In the genomic region with DNA sequence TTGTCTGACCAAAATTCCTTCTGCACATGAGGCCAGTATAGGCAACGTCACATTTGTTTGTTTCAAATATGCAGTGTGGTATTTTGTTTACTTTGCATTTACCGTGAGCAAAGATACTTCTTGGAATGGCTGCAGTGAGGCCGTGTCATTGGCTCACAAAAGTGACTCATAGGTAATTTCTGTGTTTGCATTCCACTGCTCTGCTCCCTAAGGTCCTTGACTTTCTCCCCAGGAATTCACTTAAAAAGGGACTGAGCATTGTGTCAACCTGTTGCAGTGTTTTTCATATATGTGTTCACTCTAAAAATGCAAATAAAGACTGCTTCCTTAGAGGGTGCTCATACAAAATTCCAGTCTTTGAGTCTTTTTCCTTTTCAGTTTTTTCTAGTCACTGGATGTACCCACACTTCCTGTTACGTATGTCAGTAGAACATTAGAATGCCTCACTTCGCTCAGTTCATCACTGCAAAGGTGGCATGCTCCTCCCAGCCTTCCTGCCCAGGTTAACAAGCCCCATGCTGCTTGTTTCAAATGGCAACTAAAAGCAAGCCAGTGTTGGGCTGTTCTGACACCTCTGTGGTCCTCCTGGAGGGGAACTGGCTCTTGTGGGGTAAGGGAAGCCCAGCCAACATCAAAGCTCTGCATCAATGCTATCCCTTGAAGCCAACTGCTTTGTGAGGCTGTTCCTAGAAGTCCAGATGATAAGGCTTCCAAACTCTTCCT, we compare ENCODE assay signal across 1 cellular context.
TF ChIP-seq lines count a peak whose summit lies in the region.

No MANE protein-coding gene starts in this region.

TF ChIP-seq in HepG2, 621 proteins besides CTCF, POLR2A, EP300 and RAD21 (continued from another document and continues in another):
- TF ChIP-seq, protein P1, sequence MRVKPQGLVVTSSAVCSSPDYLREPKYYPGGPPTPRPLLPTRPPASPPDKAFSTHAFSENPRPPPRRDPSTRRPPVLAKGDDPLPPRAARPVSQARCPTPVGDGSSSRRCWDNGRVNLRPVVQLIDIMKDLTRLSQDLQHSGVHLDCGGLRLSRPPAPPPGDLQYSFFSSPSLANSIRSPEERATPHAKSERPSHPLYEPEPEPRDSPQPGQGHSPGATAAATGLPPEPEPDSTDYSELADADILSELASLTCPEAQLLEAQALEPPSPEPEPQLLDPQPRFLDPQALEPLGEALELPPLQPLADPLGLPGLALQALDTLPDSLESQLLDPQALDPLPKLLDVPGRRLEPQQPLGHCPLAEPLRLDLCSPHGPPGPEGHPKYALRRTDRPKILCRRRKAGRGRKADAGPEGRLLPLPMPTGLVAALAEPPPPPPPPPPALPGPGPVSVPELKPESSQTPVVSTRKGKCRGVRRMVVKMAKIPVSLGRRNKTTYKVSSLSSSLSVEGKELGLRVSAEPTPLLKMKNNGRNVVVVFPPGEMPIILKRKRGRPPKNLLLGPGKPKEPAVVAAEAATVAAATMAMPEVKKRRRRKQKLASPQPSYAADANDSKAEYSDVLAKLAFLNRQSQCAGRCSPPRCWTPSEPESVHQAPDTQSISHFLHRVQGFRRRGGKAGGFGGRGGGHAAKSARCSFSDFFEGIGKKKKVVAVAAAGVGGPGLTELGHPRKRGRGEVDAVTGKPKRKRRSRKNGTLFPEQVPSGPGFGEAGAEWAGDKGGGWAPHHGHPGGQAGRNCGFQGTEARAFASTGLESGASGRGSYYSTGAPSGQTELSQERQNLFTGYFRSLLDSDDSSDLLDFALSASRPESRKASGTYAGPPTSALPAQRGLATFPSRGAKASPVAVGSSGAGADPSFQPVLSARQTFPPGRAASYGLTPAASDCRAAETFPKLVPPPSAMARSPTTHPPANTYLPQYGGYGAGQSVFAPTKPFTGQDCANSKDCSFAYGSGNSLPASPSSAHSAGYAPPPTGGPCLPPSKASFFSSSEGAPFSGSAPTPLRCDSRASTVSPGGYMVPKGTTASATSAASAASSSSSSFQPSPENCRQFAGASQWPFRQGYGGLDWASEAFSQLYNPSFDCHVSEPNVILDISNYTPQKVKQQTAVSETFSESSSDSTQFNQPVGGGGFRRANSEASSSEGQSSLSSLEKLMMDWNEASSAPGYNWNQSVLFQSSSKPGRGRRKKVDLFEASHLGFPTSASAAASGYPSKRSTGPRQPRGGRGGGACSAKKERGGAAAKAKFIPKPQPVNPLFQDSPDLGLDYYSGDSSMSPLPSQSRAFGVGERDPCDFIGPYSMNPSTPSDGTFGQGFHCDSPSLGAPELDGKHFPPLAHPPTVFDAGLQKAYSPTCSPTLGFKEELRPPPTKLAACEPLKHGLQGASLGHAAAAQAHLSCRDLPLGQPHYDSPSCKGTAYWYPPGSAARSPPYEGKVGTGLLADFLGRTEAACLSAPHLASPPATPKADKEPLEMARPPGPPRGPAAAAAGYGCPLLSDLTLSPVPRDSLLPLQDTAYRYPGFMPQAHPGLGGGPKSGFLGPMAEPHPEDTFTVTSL (CRISPR knock-in tag; IDR thresholded peaks at IDR 0.05; ENCODE audit: borderline replicate concordance): peak; percentile 85; the same call in 1 of the 2 replicates
- no peak for TF ChIP-seq ZC3H13 (CRISPR knock-in tag; IDR thresholded peaks at IDR 0.05)
- peak; percentile 31 for TF ChIP-seq JARID2 (CRISPR knock-in tag; IDR thresholded peaks at IDR 0.05; ENCODE audit: insufficient replicate concordance)
- no peak for TF ChIP-seq CAMTA2 (CRISPR knock-in tag; IDR thresholded peaks at IDR 0.05; ENCODE audit: borderline replicate concordance)
- TF ChIP-seq ZNF570 (CRISPR knock-in tag; IDR thresholded peaks at IDR 0.05; ENCODE audit: borderline replicate concordance): no peak
- no peak for TF ChIP-seq MBNL3 (CRISPR knock-in tag; conservative IDR thresholded peaks at IDR 0.05)
- peak; percentile 77; the same call in 1 of the 2 replicates for TF ChIP-seq ZNF607 (CRISPR knock-in tag; IDR thresholded peaks at IDR 0.05; ENCODE audit: borderline replicate concordance)
- TF ChIP-seq, protein P2, sequence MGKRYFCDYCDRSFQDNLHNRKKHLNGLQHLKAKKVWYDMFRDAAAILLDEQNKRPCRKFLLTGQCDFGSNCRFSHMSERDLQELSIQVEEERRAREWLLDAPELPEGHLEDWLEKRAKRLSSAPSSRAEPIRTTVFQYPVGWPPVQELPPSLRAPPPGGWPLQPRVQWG (CRISPR knock-in tag; IDR thresholded peaks at IDR 0.05; ENCODE audit: borderline replicate concordance, low read depth): no peak
- TF ChIP-seq, protein P3, sequence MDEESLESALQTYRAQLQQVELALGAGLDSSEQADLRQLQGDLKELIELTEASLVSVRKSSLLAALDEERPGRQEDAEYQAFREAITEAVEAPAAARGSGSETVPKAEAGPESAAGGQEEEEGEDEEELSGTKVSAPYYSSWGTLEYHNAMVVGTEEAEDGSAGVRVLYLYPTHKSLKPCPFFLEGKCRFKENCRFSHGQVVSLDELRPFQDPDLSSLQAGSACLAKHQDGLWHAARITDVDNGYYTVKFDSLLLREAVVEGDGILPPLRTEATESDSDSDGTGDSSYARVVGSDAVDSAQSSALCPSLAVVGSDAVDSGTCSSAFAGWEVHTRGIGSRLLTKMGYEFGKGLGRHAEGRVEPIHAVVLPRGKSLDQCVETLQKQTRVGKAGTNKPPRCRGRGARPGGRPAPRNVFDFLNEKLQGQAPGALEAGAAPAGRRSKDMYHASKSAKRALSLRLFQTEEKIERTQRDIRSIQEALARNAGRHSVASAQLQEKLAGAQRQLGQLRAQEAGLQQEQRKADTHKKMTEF (CRISPR knock-in tag; IDR thresholded peaks at IDR 0.05): peak; percentile 86
- TF ChIP-seq, protein P4, sequence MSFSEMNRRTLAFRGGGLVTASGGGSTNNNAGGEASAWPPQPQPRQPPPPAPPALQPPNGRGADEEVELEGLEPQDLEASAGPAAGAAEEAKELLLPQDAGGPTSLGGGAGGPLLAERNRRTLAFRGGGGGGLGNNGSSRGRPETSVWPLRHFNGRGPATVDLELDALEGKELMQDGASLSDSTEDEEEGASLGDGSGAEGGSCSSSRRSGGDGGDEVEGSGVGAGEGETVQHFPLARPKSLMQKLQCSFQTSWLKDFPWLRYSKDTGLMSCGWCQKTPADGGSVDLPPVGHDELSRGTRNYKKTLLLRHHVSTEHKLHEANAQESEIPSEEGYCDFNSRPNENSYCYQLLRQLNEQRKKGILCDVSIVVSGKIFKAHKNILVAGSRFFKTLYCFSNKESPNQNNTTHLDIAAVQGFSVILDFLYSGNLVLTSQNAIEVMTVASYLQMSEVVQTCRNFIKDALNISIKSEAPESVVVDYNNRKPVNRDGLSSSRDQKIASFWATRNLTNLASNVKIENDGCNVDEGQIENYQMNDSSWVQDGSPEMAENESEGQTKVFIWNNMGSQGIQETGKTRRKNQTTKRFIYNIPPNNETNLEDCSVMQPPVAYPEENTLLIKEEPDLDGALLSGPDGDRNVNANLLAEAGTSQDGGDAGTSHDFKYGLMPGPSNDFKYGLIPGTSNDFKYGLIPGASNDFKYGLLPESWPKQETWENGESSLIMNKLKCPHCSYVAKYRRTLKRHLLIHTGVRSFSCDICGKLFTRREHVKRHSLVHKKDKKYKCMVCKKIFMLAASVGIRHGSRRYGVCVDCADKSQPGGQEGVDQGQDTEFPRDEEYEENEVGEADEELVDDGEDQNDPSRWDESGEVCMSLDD (CRISPR knock-in tag; IDR thresholded peaks at IDR 0.05; ENCODE audit: borderline replicate concordance): no peak
- TF ChIP-seq NKX3-1 (CRISPR knock-in tag; IDR thresholded peaks at IDR 0.05): no peak
- TF ChIP-seq EZH2 (conservative IDR thresholded peaks at IDR 0.05; ENCODE audit: low read depth, low read length): no peak
- TF ChIP-seq ATAD3A (CRISPR knock-in tag; IDR thresholded peaks at IDR 0.05): no peak
- TF ChIP-seq, protein P5, sequence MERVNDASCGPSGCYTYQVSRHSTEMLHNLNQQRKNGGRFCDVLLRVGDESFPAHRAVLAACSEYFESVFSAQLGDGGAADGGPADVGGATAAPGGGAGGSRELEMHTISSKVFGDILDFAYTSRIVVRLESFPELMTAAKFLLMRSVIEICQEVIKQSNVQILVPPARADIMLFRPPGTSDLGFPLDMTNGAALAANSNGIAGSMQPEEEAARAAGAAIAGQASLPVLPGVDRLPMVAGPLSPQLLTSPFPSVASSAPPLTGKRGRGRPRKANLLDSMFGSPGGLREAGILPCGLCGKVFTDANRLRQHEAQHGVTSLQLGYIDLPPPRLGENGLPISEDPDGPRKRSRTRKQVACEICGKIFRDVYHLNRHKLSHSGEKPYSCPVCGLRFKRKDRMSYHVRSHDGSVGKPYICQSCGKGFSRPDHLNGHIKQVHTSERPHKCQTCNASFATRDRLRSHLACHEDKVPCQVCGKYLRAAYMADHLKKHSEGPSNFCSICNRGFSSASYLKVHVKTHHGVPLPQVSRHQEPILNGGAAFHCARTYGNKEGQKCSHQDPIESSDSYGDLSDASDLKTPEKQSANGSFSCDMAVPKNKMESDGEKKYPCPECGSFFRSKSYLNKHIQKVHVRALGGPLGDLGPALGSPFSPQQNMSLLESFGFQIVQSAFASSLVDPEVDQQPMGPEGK (CRISPR knock-in tag; IDR thresholded peaks at IDR 0.05): peak; percentile 45
- TF ChIP-seq, protein P6, sequence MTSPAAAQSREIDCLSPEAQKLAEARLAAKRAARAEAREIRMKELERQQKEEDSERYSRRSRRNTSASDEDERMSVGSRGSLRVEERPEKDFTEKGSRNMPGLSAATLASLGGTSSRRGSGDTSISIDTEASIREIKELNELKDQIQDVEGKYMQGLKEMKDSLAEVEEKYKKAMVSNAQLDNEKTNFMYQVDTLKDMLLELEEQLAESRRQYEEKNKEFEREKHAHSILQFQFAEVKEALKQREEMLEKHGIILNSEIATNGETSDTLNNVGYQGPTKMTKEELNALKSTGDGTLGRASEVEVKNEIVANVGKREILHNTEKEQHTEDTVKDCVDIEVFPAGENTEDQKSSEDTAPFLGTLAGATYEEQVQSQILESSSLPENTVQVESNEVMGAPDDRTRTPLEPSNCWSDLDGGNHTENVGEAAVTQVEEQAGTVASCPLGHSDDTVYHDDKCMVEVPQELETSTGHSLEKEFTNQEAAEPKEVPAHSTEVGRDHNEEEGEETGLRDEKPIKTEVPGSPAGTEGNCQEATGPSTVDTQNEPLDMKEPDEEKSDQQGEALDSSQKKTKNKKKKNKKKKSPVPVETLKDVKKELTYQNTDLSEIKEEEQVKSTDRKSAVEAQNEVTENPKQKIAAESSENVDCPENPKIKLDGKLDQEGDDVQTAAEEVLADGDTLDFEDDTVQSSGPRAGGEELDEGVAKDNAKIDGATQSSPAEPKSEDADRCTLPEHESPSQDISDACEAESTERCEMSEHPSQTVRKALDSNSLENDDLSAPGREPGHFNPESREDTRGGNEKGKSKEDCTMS (CRISPR knock-in tag; conservative IDR thresholded peaks at IDR 0.05): no peak
- TF ChIP-seq, protein P7, sequence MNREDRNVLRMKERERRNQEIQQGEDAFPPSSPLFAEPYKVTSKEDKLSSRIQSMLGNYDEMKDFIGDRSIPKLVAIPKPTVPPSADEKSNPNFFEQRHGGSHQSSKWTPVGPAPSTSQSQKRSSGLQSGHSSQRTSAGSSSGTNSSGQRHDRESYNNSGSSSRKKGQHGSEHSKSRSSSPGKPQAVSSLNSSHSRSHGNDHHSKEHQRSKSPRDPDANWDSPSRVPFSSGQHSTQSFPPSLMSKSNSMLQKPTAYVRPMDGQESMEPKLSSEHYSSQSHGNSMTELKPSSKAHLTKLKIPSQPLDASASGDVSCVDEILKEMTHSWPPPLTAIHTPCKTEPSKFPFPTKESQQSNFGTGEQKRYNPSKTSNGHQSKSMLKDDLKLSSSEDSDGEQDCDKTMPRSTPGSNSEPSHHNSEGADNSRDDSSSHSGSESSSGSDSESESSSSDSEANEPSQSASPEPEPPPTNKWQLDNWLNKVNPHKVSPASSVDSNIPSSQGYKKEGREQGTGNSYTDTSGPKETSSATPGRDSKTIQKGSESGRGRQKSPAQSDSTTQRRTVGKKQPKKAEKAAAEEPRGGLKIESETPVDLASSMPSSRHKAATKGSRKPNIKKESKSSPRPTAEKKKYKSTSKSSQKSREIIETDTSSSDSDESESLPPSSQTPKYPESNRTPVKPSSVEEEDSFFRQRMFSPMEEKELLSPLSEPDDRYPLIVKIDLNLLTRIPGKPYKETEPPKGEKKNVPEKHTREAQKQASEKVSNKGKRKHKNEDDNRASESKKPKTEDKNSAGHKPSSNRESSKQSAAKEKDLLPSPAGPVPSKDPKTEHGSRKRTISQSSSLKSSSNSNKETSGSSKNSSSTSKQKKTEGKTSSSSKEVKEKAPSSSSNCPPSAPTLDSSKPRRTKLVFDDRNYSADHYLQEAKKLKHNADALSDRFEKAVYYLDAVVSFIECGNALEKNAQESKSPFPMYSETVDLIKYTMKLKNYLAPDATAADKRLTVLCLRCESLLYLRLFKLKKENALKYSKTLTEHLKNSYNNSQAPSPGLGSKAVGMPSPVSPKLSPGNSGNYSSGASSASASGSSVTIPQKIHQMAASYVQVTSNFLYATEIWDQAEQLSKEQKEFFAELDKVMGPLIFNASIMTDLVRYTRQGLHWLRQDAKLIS (CRISPR knock-in tag; IDR thresholded peaks at IDR 0.05): no peak; the same call in 1 of the 2 replicates
- no peak for TF ChIP-seq PHF8 (CRISPR knock-in tag; IDR thresholded peaks at IDR 0.05)
- TF ChIP-seq, protein P8, sequence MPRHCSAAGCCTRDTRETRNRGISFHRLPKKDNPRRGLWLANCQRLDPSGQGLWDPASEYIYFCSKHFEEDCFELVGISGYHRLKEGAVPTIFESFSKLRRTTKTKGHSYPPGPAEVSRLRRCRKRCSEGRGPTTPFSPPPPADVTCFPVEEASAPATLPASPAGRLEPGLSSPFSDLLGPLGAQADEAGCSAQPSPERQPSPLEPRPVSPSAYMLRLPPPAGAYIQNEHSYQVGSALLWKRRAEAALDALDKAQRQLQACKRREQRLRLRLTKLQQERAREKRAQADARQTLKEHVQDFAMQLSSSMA (CRISPR knock-in tag; IDR thresholded peaks at IDR 0.05): 0 out of 2 replicates have a peak, but pooled peaks have one; percentile 31
- TF ChIP-seq MTA3 (CRISPR knock-in tag; IDR thresholded peaks at IDR 0.05): no peak
- TF ChIP-seq, protein P9, sequence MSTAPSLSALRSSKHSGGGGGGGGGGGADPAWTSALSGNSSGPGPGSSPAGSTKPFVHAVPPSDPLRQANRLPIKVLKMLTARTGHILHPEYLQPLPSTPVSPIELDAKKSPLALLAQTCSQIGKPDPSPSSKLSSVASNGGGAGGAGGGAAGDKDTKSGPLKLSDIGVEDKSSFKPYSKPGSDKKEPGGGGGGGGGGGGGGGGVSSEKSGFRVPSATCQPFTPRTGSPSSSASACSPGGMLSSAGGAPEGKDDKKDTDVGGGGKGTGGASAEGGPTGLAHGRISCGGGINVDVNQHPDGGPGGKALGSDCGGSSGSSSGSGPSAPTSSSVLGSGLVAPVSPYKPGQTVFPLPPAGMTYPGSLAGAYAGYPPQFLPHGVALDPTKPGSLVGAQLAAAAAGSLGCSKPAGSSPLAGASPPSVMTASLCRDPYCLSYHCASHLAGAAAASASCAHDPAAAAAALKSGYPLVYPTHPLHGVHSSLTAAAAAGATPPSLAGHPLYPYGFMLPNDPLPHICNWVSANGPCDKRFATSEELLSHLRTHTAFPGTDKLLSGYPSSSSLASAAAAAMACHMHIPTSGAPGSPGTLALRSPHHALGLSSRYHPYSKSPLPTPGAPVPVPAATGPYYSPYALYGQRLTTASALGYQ (CRISPR knock-in tag; IDR thresholded peaks at IDR 0.05): peak; percentile 86; the same call in 1 of the 2 replicates
- no peak for TF ChIP-seq JDP2 (CRISPR knock-in tag; IDR thresholded peaks at IDR 0.05; ENCODE audit: borderline replicate concordance)
- peak; percentile 92 for TF ChIP-seq FOXA3 (CRISPR knock-in tag; IDR thresholded peaks at IDR 0.05)
- TF ChIP-seq, protein P10, sequence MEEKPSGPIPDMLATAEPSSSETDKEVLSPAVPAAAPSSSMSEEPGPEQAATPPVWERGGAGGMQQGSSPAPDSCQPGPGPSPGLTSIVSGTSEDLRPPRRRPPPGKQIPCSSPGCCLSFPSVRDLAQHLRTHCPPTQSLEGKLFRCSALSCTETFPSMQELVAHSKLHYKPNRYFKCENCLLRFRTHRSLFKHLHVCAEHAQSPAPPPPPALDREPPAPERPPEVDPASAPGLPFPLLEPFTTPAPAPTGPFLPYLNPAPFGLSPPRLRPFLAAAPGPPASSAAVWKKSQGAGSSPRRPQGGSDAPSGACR (CRISPR knock-in tag; IDR thresholded peaks at IDR 0.05): 0 out of 2 replicates have a peak, but pooled peaks have one; percentile 25
- TF ChIP-seq SALL2 (CRISPR knock-in tag; IDR thresholded peaks at IDR 0.05): no peak
- TF ChIP-seq STAT5B (CRISPR knock-in tag; IDR thresholded peaks at IDR 0.05): no peak
- TF ChIP-seq ZNF101 (CRISPR knock-in tag; IDR thresholded peaks at IDR 0.05; ENCODE audit: borderline replicate concordance, low read depth): no peak
- no peak for TF ChIP-seq ARNT (IDR thresholded peaks at IDR 0.05)
